25 cellular contexts compared by ENCODE assay signal in genomic region chr1:32285658-32286057, GRCh38. TPM values are rescaled to one million over a fixed set of nuclear protein-coding genes. Genes with fewer than 3 reads are reported as not detected.
"Had no signal": no experiment of that assay in that cellular context is flagged by ENCODE, and none has a peak within 500 bp of the region (broad histone marks: within the 10 kb centered on the region; RNA-seq: fewer than 3 reads in every experiment).

No MANE protein-coding gene starts in this region.

- ATAC-seq: T-helper 17 cell, WTC11 had no signal

- H3K4me1 ChIP-seq: adrenal gland, breast epithelium had no signal

- H3K9me3 Mint-ChIP-seq: activated CD4-positive, alpha-beta T cell treated with anti-CD3 and anti-CD28 coated beads, Interleukin-2, amount 10 ng/mL, durations not matched to agents 24 days and 14 days; activated naive CD4-positive, alpha-beta T cell treated with anti-CD3 and anti-CD28 coated beads, Interleukin-2, amount 50 U/mL, for 72 hours; WTC11 had no signal

- FAIRE-seq: RCC 7860 had no signal

- H3K27me3 ChIP-seq: adrenal gland, breast epithelium, MG63 had no signal

- H3K27me3 Mint-ChIP-seq: activated CD4-positive, alpha-beta T cell treated with anti-CD3 and anti-CD28 coated beads, Interleukin-2, amount 10 ng/mL, durations not matched to agents 24 days and 14 days; T-helper 17 cell had no signal

- DNase-seq: activated CD4-positive, alpha-beta T cell treated with anti-CD3 and anti-CD28 coated beads, Interleukin-2, amount 10 ng/mL, durations not matched to agents 24 days and 14 days; activated CD4-positive, alpha-beta T cell treated with anti-CD3 and anti-CD28 coated beads, Interleukin-2, amount 50 U/mL, for 48 hours; activated CD4-positive, CD25-positive, alpha-beta regulatory T cell treated with anti-CD3 and anti-CD28 coated beads, Interleukin-2, amount 50 U/mL, for 72 hours; activated T-cell treated with anti-CD3 and anti-CD28 coated beads for 4 hours; adrenal gland; aorta; central memory CD4-positive, alpha-beta T cell; MG63; NCI-H1105; NCI-H1436; NCI-H1694 treated with DMSO at 0.1 percent for 48 hours; NCI-H2029 treated with DMSO at 0.1 percent for 48 hours; NCI-H345; NCI-H510A treated with DMSO at 0.1 percent for 48 hours; NCI-H69; NK-92 treated with Interleukin-12 subunit alpha and Interleukin-12 subunit beta, amount 100 ng/mL, for 24 hours; SHP77; T-helper 17 cell; T-helper 9 cell had no signal

- H3K27ac Mint-ChIP-seq: T-helper 17 cell had no signal

- H3K9me3 ChIP-seq: adrenal gland, breast epithelium, MG63 had no signal

- H3K4me3 Mint-ChIP-seq: activated CD4-positive, alpha-beta T cell treated with anti-CD3 and anti-CD28 coated beads, Interleukin-2, amount 10 ng/mL, durations not matched to agents 24 days and 14 days; T-helper 17 cell; WTC11 had no signal

- H3K27ac ChIP-seq: adrenal gland, breast epithelium had no signal

- H3K4me3 ChIP-seq: adrenal gland, breast epithelium, MG63 had no signal

- H3K36me3 ChIP-seq: adrenal gland, breast epithelium, MG63 had no signal

RNA-seq across cellular contexts. Expression of gene LCK, which starts 34.6 kb away (rescaled TPM):
- total RNA-seq: chondrocyte, SK-MEL-5 had no signal
